ENCODE assay signal across 8 cellular contexts in genomic region chrX:81195712-81196111, GRCh38.
A peak's percentile ranks its signal among the peaks of the same experiment; 100 is the strongest.
DNase-seq lines count a peak whose midpoint lies in the region; ATAC-seq and TF ChIP-seq lines count a peak whose summit lies in the region.

No MANE protein-coding gene starts in this region.

- TF ChIP-seq CTCF in LNCaP clone FGC (IDR thresholded peaks at IDR 0.05; ENCODE audit: control insufficient read depth, extremely low read depth, insufficient read depth): peak; percentile 49

- no peak overlapping the region for H3K4me3 ChIP-seq in LNCaP clone FGC (ENCODE audit: low read depth, low read length)

- DNase-seq in GM03348 (ENCODE audit: low spot score) (peak; percentile 32), LNCaP clone FGC (ENCODE audit: low read depth) (no peak), SW480 (ENCODE audit: low spot score) (peak; percentile 42), amniotic stem cell (lab: John Stamatoyannopoulos, UW) (peak; percentile 2), iPS-NIHi7 (ENCODE audit: extremely low spot score) (peak; percentile 49), hepatic stellate cell (ENCODE audit: low spot score) (no peak)
- peak; percentile 39 for DNase-seq in stimulated activated CD4-positive, alpha-beta T cell treated with anti-CD3 and anti-CD28 coated beads, Interleukin-4, amount 100 ng/mL, for 1 hour

- peak; percentile 98 for ATAC-seq in GM21786 (IDR thresholded peaks at IDR 0.05; ENCODE audit: unreplicated experiment)

Comparison
In these comparisons a context has a peak if more than half of its experiments do, and no peak if none do; other contexts are left out.
1. DNase-seq: peak in GM03348 (single experiment), SW480 (single experiment), amniotic stem cell (single experiment), iPS-NIHi7 (single experiment) and stimulated activated CD4-positive, alpha-beta T cell treated with anti-CD3 and anti-CD28 coated beads, Interleukin-4, amount 100 ng/mL, for 1 hour (single experiment); none in LNCaP clone FGC (single experiment) and hepatic stellate cell (single experiment).